ENCODE assay signal across 11 cellular contexts in genomic region chr5:16461782-16462181, GRCh38. TPM values are rescaled to one million over a fixed set of nuclear protein-coding genes. Genes with fewer than 3 reads are reported as not detected.
DNase-seq lines count a peak whose midpoint lies in the region; ATAC-seq and TF ChIP-seq lines count a peak whose summit lies in the region.
"Had no signal": no experiment of that assay in that cellular context is flagged by ENCODE, and none has a peak within 500 bp of the region (broad histone marks: within the 10 kb centered on the region; RNA-seq: fewer than 3 reads in every experiment).

No MANE protein-coding gene starts in this region.

- no peaks in the 10 kb centered on the region for H3K27me3 Mint-ChIP-seq in T-helper 17 cell
- H3K27me3 Mint-ChIP-seq: naive B cell had no signal

- in situ Hi-C loops in GM13977 (cut with MboI; ENCODE audit: low pct_unique_long_range_greater_than_20kb, low sequenced_read_pairs, unreplicated experiment): loop anchor here (25.0 kb wide), 1 partner anchor 299 kb away; no protein-coding TSS in a partner anchor

- H3K36me3 Mint-ChIP-seq in T-helper 17 cell (ENCODE audit: low read depth): peaks cover 13% of the 10 kb centered on the region

- H3K9me3 ChIP-seq in left ventricle myocardium inferior (replicated peaks): no peaks in the 10 kb centered on the region
- H3K9me3 ChIP-seq in heart left ventricle: no peaks in the 10 kb centered on the region
- no peaks in the 10 kb centered on the region for H3K9me3 ChIP-seq in T-helper 17 cell (ENCODE audit: control insufficient read depth, low read length, poor library complexity, severe bottlenecking)

- H3K27me3 ChIP-seq in left ventricle myocardium inferior (ENCODE audit: low read depth) (no peaks in the 10 kb centered on the region), heart left ventricle (no peaks in the 10 kb centered on the region)

- H3K36me3 ChIP-seq in left ventricle myocardium inferior: peaks cover 60% of the 10 kb centered on the region
- H3K36me3 ChIP-seq in heart left ventricle: peaks cover 0 to 71% (median 66%) of the 10 kb centered on the region in 9 donors

- ATAC-seq in heart left ventricle: no peak
- no peak for ATAC-seq in T-helper 17 cell
- no peak for ATAC-seq in GM21717 (IDR thresholded peaks at IDR 0.05; ENCODE audit: unreplicated experiment)

- H3K27ac Mint-ChIP-seq in T-helper 17 cell: peak overlapping the region; percentile 67

- H3K4me1 Mint-ChIP-seq in T-helper 17 cell: peaks cover 66% of the 10 kb centered on the region

- WGBS in heart left ventricle, 4 donors: 37 to 58% (median 49%) methylated on average over 1 of the region's 1 CpG

- intact Hi-C loops in left ventricle myocardium inferior (cut with micrococcal nuclease) (no loop called here), heart left ventricle (cut with DNase I) (loop anchor here in 1 of 10 donors (5.0 kb wide), 1 partner anchor 1084 kb away; no protein-coding TSS in a partner anchor)

- TF ChIP-seq POLR2A in heart left ventricle (IDR thresholded peaks at IDR 0.05): no peak

- peak overlapping the region; percentile 96 for H3K4me3 ChIP-seq in left ventricle myocardium inferior
- no peak overlapping the region for H3K4me3 ChIP-seq in heart left ventricle
- peak overlapping the region in 1 of 2 donors; percentile 9 for H3K4me3 ChIP-seq in foreskin fibroblast (ENCODE audit: low read depth in 1 of 2, low read length in 2 of 2)

- H3K4me1 ChIP-seq in left ventricle myocardium inferior: peaks cover 99% of the 10 kb centered on the region
- H3K4me1 ChIP-seq in heart left ventricle: peaks cover 4 to 85% (median 63%) of the 10 kb centered on the region in 12 donors

- H3K4me3 Mint-ChIP-seq in T-helper 17 cell: peak overlapping the region; percentile 55

- DNase-seq in left ventricle myocardium inferior (no peak), heart left ventricle (no peak), T-helper 17 cell (no peak), foreskin fibroblast (peak; percentile 87 to 91), stromal cell of bone marrow (ENCODE audit: low read depth) (peak; percentile 40), NCI-H345 treated with DMSO at 0.1 percent for 48 hours (lab: John Stamatoyannopoulos, UW; ENCODE audit: unreplicated experiment) (no peak), GM13977 (ENCODE audit: low spot score) (no peak)
- DNase-seq: aorta, naive B cell, NCI-H774 had no signal

- TF ChIP-seq CTCF in left ventricle myocardium inferior (IDR thresholded peaks at IDR 0.05; ENCODE audit: borderline replicate concordance) (no peak), heart left ventricle (IDR thresholded peaks at IDR 0.05) (no peak), foreskin fibroblast (IDR thresholded peaks at IDR 0.05; ENCODE audit: low read depth, low read length) (no peak), GM13977 (IDR thresholded peaks at IDR 0.05; ENCODE audit: extremely low read depth, insufficient read depth, missing control alignments) (no peak)

- peak overlapping the region; percentile 84 for H3K27ac ChIP-seq in left ventricle myocardium inferior (replicated peaks)
- H3K27ac ChIP-seq in heart left ventricle: peak overlapping the region in 5 of 12 donors; percentile 3 to 95 (median 7)

RNA-seq across cellular contexts. Expression of gene ZNF622, which starts 3.8 kb away (rescaled TPM):
- total RNA-seq in left ventricle myocardium inferior (56.1 TPM), heart left ventricle (10 to 100 TPM; 43.7 to 97.3 (median 58.4) TPM), T-helper 17 cell (10 to 100 TPM; 30.5 to 42.7 TPM)
- polyA plus RNA-seq in heart left ventricle: 100 to 1,000 TPM in 1 of 2 donors, 10 to 100 TPM in 1; 48.9 to 171 TPM

Comparison
In these comparisons a context has a peak if more than half of its experiments do, and no peak if none do; other contexts are left out.
1. DNase-seq: peak in foreskin fibroblast (2 of 2) and stromal cell of bone marrow (single experiment); none in left ventricle myocardium inferior (single experiment), heart left ventricle (0 of 5), T-helper 17 cell (0 of 3), NCI-H345 treated with DMSO at 0.1 percent for 48 hours (single experiment) and GM13977 (single experiment).